In genomic region chr16:50741808-50742520, GRCh38 we compare ENCODE assay signal across 8 cellular contexts. TPM values are rescaled to one million over a fixed set of nuclear protein-coding genes. Genes with fewer than 3 reads are reported as not detected.
DNase-seq lines count a peak whose midpoint lies in the region; ATAC-seq and TF ChIP-seq lines count a peak whose summit lies in the region.

Gene CYLD (plus strand): TSS chr16:50742086. CDS start chr16:50749699, 7,613 bp downstream.

- H3K27ac ChIP-seq in heart right ventricle, result peak within 1 kb of the TSS; percentile 75 to 98 (median 90)
- peak within 1 kb of the TSS; percentile 90 to 98 (median 98) for H3K27ac ChIP-seq in upper lobe of left lung

- H3K36me3 ChIP-seq in heart right ventricle (peaks cover 0 to 27% (median 0%) of the 10 kb centered on the region in 9 donors), upper lobe of left lung (peaks cover 0 to 17% (median 0%) of the 10 kb centered on the region in 4 donors)

- peak in 1 of 4 donors; percentile 66 for TF ChIP-seq EP300 in upper lobe of left lung (IDR thresholded peaks at IDR 0.05)

- H3K9me3 ChIP-seq in heart right ventricle, result no peaks in the 10 kb centered on the region
- H3K9me3 ChIP-seq in upper lobe of left lung, result no peaks in the 10 kb centered on the region

- WGBS in heart right ventricle, 2 donors, result 0 to 1% methylated on average over 75 to 85 of the region's 85 CpGs
- 2% methylated on average over 11 of the region's 85 CpGs; no CpG with 5 or more reads in 1 of the 2 donors for WGBS in upper lobe of left lung, 2 donors

- H3K4me1 ChIP-seq in heart right ventricle (peaks cover 0 to 49% (median 34%) of the 10 kb centered on the region in 9 donors), upper lobe of left lung (peaks cover 30 to 49% (median 39%) of the 10 kb centered on the region in 4 donors)

- peak in 3 of 4 donors; percentile 83 to 89 (median 86) for TF ChIP-seq POLR2A in upper lobe of left lung (IDR thresholded peaks at IDR 0.05)

- intact Hi-C loops in T-helper 1 cell treated with Interleukin-12 subunit alpha and Interleukin-12 subunit beta and Interleukin-4 antibody, amounts not matched to agents 30 ng/mL and 1 ng/mL, for 36 hours (cut with micrococcal nuclease), result loop anchor here (1.0 to 2.0 kb wide), 8 partner anchors 11 to 717 kb away; partner anchors contain the start of genes CNEP1R1 and SNX20
- intact Hi-C loops in heart right ventricle (cut with DNase I), result loop anchor here in 4 of 10 donors (1.0 to 10.0 kb wide), 7 partner anchors 43 to 370 kb away; no protein-coding TSS in a partner anchor
- intact Hi-C loops in posterior cingulate gyrus (cut with DNase I), result no loop called here

- H3K4me3 ChIP-seq in heart right ventricle (peak within 1 kb of the TSS; percentile 48 to 98 (median 93)), upper lobe of left lung (peak within 1 kb of the TSS; percentile 78 to 94 (median 92))

- H3K27me3 ChIP-seq in heart right ventricle (no peaks in the 10 kb centered on the region), upper lobe of left lung (no peaks in the 10 kb centered on the region)

- peak; percentile 97 for DNase-seq in GM13976 (ENCODE audit: low spot score)
- peak; percentile 91 for DNase-seq in NCI-H146 treated with DMSO at 0.1 percent for 48 hours (lab: John Stamatoyannopoulos, UW; ENCODE audit: unreplicated experiment)
- DNase-seq in amniotic epithelial cell (ENCODE audit: low read depth), result peak; percentile 99
- peak; percentile 99 to 100 for DNase-seq in heart right ventricle
- peak; percentile 99 to 100 (median 100) for DNase-seq in posterior cingulate gyrus
- DNase-seq in upper lobe of left lung, result peak; percentile 99 to 100

- in situ Hi-C loops in GM13976 (cut with MboI; ENCODE audit: low sequenced_read_pairs, unreplicated experiment), result no loop called here

- TF ChIP-seq CTCF in GM13976 (IDR thresholded peaks at IDR 0.05; ENCODE audit: borderline replicate concordance, control extremely low read depth, extremely low read depth, insufficient read depth, missing control alignments) (no peak), heart right ventricle (IDR thresholded peaks at IDR 0.05) (no peak), upper lobe of left lung (IDR thresholded peaks at IDR 0.05) (no peak)

- ATAC-seq in HG02870 (IDR thresholded peaks at IDR 0.05; ENCODE audit: unreplicated experiment) (peak; percentile 91), heart right ventricle (peak; percentile 98 to 100 (median 99)), upper lobe of left lung (ENCODE audit: low FRiP score in 2 of 2) (peak; percentile 98 to 99)

RNA-seq across cellular contexts. Expression of gene CYLD, which starts in this region (rescaled TPM):
- 343 and 355 TPM in 2 replicates for total RNA-seq in T-helper 1 cell treated with Interleukin-12 subunit alpha and Interleukin-12 subunit beta and Interleukin-4 antibody, amounts not matched to agents 30 ng/mL and 1 ng/mL, for 36 hours
- 10 to 100 TPM; 21.9 to 61.7 (median 39.9) TPM for total RNA-seq in heart right ventricle
- polyA plus RNA-seq in heart right ventricle, result 10 to 100 TPM; 10.3 to 11.8 TPM
- 10 to 100 TPM; 25.5 to 72.1 (median 46.1) TPM for total RNA-seq in upper lobe of left lung

Comparison
In these comparisons a context has a peak if more than half of its experiments do, and no peak if none do; other contexts are left out.
1. Peak in every context shown above with its lines: DNase-seq, ATAC-seq, H3K4me3 ChIP-seq and H3K27ac ChIP-seq.